17 cellular contexts compared by ENCODE assay signal in genomic region chr7:21948364-21948763, GRCh38. TPM values are rescaled to one million over a fixed set of nuclear protein-coding genes. Genes with fewer than 3 reads are reported as not detected.
A peak's percentile ranks its signal among the peaks of the same experiment; 100 is the strongest.
DNase-seq lines count a peak whose midpoint lies in the region; TF ChIP-seq lines count a peak whose summit lies in the region.
"Had no signal": no experiment of that assay in that cellular context is flagged by ENCODE, and none has a peak within 500 bp of the region (broad histone marks: within the 10 kb centered on the region; RNA-seq: fewer than 3 reads in every experiment).

No MANE protein-coding gene starts in this region.

- H3K27me3 Mint-ChIP-seq in mesothelial cell of epicardium (ENCODE audit: low read depth): peaks cover 70% of the 10 kb centered on the region

- H3K36me3 ChIP-seq in smooth muscle cell (ENCODE audit: low read depth): no peaks in the 10 kb centered on the region
- H3K36me3 ChIP-seq in sigmoid colon: no peaks in the 10 kb centered on the region
- H3K36me3 ChIP-seq: HAP-1, Peyer's patch had no signal

- H3K4me2 ChIP-seq in smooth muscle cell: peak overlapping the region; percentile 58

- no peaks in the 10 kb centered on the region for H3K9me3 Mint-ChIP-seq in mesothelial cell of epicardium

- H3K4me3 ChIP-seq in fibroblast of villous mesenchyme (ENCODE audit: low read depth, low read length): no peak overlapping the region
- no peak overlapping the region for H3K4me3 ChIP-seq in smooth muscle cell
- no peak overlapping the region for H3K4me3 ChIP-seq in sigmoid colon
- H3K4me3 ChIP-seq: HAP-1, Peyer's patch had no signal

- H3K4me1 Mint-ChIP-seq in mesothelial cell of epicardium: peaks cover 34% of the 10 kb centered on the region

- H4K20me1 ChIP-seq in smooth muscle cell (ENCODE audit: low read depth): no peaks in the 10 kb centered on the region

- DNase-seq in NCI-H146 (lab: John Stamatoyannopoulos, UW) (peak; percentile 7), NCI-H146 treated with DMSO at 0.1 percent for 48 hours (lab: John Stamatoyannopoulos, UW; ENCODE audit: unreplicated experiment) (no peak), OCI-M1 (lab: John Stamatoyannopoulos, UW) (peak; percentile 34), fibroblast of villous mesenchyme (ENCODE audit: low read depth) (peak; percentile 66), smooth muscle cell (lab: John Stamatoyannopoulos, UW; ENCODE audit: unreplicated experiment) (no peak), mesothelial cell of epicardium (ENCODE audit: low spot score in 2 of 2, unreplicated experiment in 2 of 2) (no peak), sigmoid colon (no peak)
- no peak for DNase-seq in activated CD8-positive, alpha-beta memory T cell treated with anti-CD3 and anti-CD28 coated beads, Interleukin-2, amount 50 U/mL, for 4 hours
- DNase-seq: 8988T, C1 segment of cervical spinal cord, GDM1, Kasumi-1, NCI-H2081, NCI-H510A, NCI-H82, Peyer's patch had no signal

- peaks cover 16% of the 10 kb centered on the region for H3K4me1 ChIP-seq in smooth muscle cell (ENCODE audit: low read depth)
- peaks cover 0 to 29% (median 16%) of the 10 kb centered on the region in 4 donors for H3K4me1 ChIP-seq in sigmoid colon
- H3K4me1 ChIP-seq: Peyer's patch had no signal

- no peak overlapping the region for H3K9ac ChIP-seq in smooth muscle cell (ENCODE audit: low read depth)

- TF ChIP-seq POLR2A in sigmoid colon (IDR thresholded peaks at IDR 0.05): no peak

- H3K27ac Mint-ChIP-seq in mesothelial cell of epicardium: no peak overlapping the region

- WGBS in smooth muscle cell (ENCODE audit: low lambda C conversion rate): 26% methylated on average over 2 of the region's 2 CpGs
- WGBS in sigmoid colon, 2 donors: 22 to 47% methylated on average over 2 of the region's 2 CpGs

- H3K79me2 ChIP-seq in smooth muscle cell (ENCODE audit: low read depth): no peaks in the 10 kb centered on the region

- H3K36me3 Mint-ChIP-seq in mesothelial cell of epicardium: no peaks in the 10 kb centered on the region

- H3K9me3 ChIP-seq in smooth muscle cell (replicated peaks; ENCODE audit: low read depth) (no peaks in the 10 kb centered on the region), sigmoid colon (no peaks in the 10 kb centered on the region)
- H3K9me3 ChIP-seq: HAP-1, Peyer's patch had no signal

- H3K27ac ChIP-seq in smooth muscle cell (ENCODE audit: low read depth): no peak overlapping the region
- H3K27ac ChIP-seq in sigmoid colon: no peak overlapping the region
- H3K27ac ChIP-seq: Peyer's patch had no signal

- intact Hi-C loops in sigmoid colon (cut with DNase I): loop anchor here (5.0 kb wide), 1 partner anchor 134 kb away; no protein-coding TSS in a partner anchor

- TF ChIP-seq CTCF in fibroblast of villous mesenchyme (IDR thresholded peaks at IDR 0.05; ENCODE audit: insufficient read depth, low read depth, low read length) (no peak), smooth muscle cell (IDR thresholded peaks at IDR 0.05; ENCODE audit: borderline replicate concordance, insufficient read depth, poor library complexity, severe bottlenecking) (no peak), mesothelial cell of epicardium (IDR thresholded peaks at IDR 0.05; ENCODE audit: unreplicated experiment) (no peak), sigmoid colon (IDR thresholded peaks at IDR 0.05) (no peak)

- peaks cover 37% of the 10 kb centered on the region for H3K27me3 ChIP-seq in smooth muscle cell (ENCODE audit: low read depth)
- H3K27me3 ChIP-seq in sigmoid colon: no peaks in the 10 kb centered on the region
- H3K27me3 ChIP-seq: Peyer's patch had no signal

- no peak for TF ChIP-seq EP300 in sigmoid colon (IDR thresholded peaks at IDR 0.05)

- H2AFZ ChIP-seq in smooth muscle cell (ENCODE audit: low read depth): no peak overlapping the region

- H3F3A ChIP-seq in smooth muscle cell (ENCODE audit: low read depth): peaks cover 2% of the 10 kb centered on the region

- no peak overlapping the region for H3K4me3 Mint-ChIP-seq in mesothelial cell of epicardium

RNA-seq across cellular contexts. Expression of gene CDCA7L, which starts 2.7 kb away (rescaled TPM):
- total RNA-seq in fibroblast of villous mesenchyme: 23.2 and 31.5 TPM in 2 replicates
- total RNA-seq in smooth muscle cell: 7.8 and 13.9 TPM in 2 replicates
- 9.3 and 9.7 TPM in 2 replicates for polyA plus RNA-seq in smooth muscle cell
- total RNA-seq in mesothelial cell of epicardium: 25.6 to 28.6 TPM (median 26.5 TPM) in 3 replicates
- total RNA-seq in sigmoid colon: 10 to 100 TPM; 19.4 to 55.9 (median 29.1) TPM
- 10 to 100 TPM; 12.3 to 30.6 (median 23.2) TPM for polyA plus RNA-seq in sigmoid colon

Comparison
In these comparisons a context has a peak if more than half of its experiments do, and no peak if none do; other contexts are left out.
1. DNase-seq: peak in NCI-H146 (single experiment), OCI-M1 (single experiment) and fibroblast of villous mesenchyme (single experiment); none in NCI-H146 treated with DMSO at 0.1 percent for 48 hours (single experiment), smooth muscle cell (single experiment), mesothelial cell of epicardium (0 of 2), sigmoid colon (single experiment) and activated CD8-positive, alpha-beta memory T cell treated with anti-CD3 and anti-CD28 coated beads, Interleukin-2, amount 50 U/mL, for 4 hours (single experiment).